29 cellular contexts compared by ENCODE assay signal in the genomic region with DNA sequence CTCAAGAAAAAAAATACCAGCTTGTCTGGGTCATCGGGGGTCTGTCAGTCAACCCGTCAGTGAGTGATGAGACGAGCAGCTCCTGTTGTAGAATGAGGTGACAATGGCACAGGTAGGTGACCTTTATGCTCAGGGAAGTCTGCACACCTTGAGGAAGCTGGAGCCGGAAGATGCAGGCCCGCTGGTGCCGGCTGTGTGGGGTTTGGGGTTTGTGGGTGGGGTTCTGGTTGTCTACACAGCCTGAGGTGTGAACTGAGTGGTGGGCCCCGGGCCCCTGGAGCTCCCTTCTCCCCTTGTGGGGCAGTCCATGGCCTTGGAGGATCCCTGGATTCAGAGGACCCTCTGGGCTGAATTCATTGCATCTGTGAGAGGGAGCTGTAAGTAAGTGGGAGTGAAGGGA.
"Had no signal": no experiment of that assay in that cellular context is flagged by ENCODE, and none has a peak within 500 bp of the region (broad histone marks: within the 10 kb centered on the region; RNA-seq: fewer than 3 reads in every experiment).

No MANE protein-coding gene starts in this region.

- ATAC-seq: effector memory CD8-positive, alpha-beta T cell; esophagus mucosa; gastrocnemius medialis; left cardiac atrium; left lung; left ventricle myocardium superior; lower lobe of right lung; mucosa of descending colon; naive thymus-derived CD8-positive, alpha-beta T cell had no signal

- H3K4me3 ChIP-seq: colonic mucosa, esophagus squamous epithelium, gastrocnemius medialis, hepatocyte, left lung, lower lobe of right lung, mucosa of descending colon had no signal

- H3K79me2 ChIP-seq: hepatocyte had no signal

- FAIRE-seq: endometrium had no signal

- H3K36me3 ChIP-seq: colonic mucosa, esophagus squamous epithelium, gastrocnemius medialis, left lung, lower lobe of right lung had no signal

- H3K4me3 Mint-ChIP-seq: dendritic cell treated with granulocyte-macrophage colony-stimulating factor and Interleukin-4, amounts not matched to agents 40 ng/mL and 50 ng/mL, for 4 days; effector memory CD8-positive, alpha-beta T cell; endodermal cell; immature natural killer cell; mesothelial cell of epicardium; naive B cell; naive thymus-derived CD8-positive, alpha-beta T cell had no signal

- H3K27me3 ChIP-seq: colonic mucosa, gastrocnemius medialis, hepatocyte, left lung had no signal

- H3K9me3 ChIP-seq: colonic mucosa, esophagus squamous epithelium, gastrocnemius medialis, left lung, lower lobe of right lung, mucosa of descending colon had no signal

- H3K4me2 ChIP-seq: hepatocyte had no signal

- DNase-seq: colonic mucosa; cortex of kidney; effector CD8-positive, alpha-beta T cell; effector memory CD8-positive, alpha-beta T cell; endodermal cell; erythroblast; esophagus squamous epithelium; foreskin fibroblast; foreskin melanocyte; gastrocnemius medialis; glutamatergic neuron; head of caudate nucleus; hypothalamus; immature natural killer cell; islet precursor cell; left cardiac atrium; left ventricle myocardium superior; lower lobe of right lung; mesenchymal stem cell; mucosa of descending colon; naive B cell; naive thymus-derived CD8-positive, alpha-beta T cell had no signal

- H3K9me3 Mint-ChIP-seq: dendritic cell treated with granulocyte-macrophage colony-stimulating factor and Interleukin-4, amounts not matched to agents 40 ng/mL and 50 ng/mL, for 4 days; effector memory CD8-positive, alpha-beta T cell; endodermal cell; immature natural killer cell; naive thymus-derived CD8-positive, alpha-beta T cell had no signal

- H2AFZ ChIP-seq: hepatocyte had no signal

- H3K4me1 ChIP-seq: colonic mucosa, gastrocnemius medialis, left lung, lower lobe of right lung had no signal

- H3K36me3 Mint-ChIP-seq: immature natural killer cell; mesothelial cell of epicardium; naive B cell; naive thymus-derived CD8-positive, alpha-beta T cell had no signal

- H3K27ac ChIP-seq: colonic mucosa, epithelial cell of prostate, esophagus squamous epithelium, gastrocnemius medialis, hepatocyte, left lung, lower lobe of right lung had no signal

- H3K4me1 Mint-ChIP-seq: endodermal cell; immature natural killer cell; naive B cell; naive thymus-derived CD8-positive, alpha-beta T cell had no signal

- H3K27ac Mint-ChIP-seq: dendritic cell treated with granulocyte-macrophage colony-stimulating factor and Interleukin-4, amounts not matched to agents 40 ng/mL and 50 ng/mL, for 4 days; effector memory CD8-positive, alpha-beta T cell; endodermal cell; immature natural killer cell; mesothelial cell of epicardium; naive B cell; naive thymus-derived CD8-positive, alpha-beta T cell had no signal
